In genomic region chr18:80171190-80171872, GRCh38 we compare ENCODE assay signal across 10 cellular contexts.
DNase-seq lines count a peak whose midpoint lies in the region; ATAC-seq and TF ChIP-seq lines count a peak whose summit lies in the region.
"Had no signal": no experiment of that assay in that cellular context is flagged by ENCODE, and none has a peak within 500 bp of the region (broad histone marks: within the 10 kb centered on the region; RNA-seq: fewer than 3 reads in every experiment).

No MANE protein-coding gene starts in this region.

- no peak overlapping the region for H3K27ac ChIP-seq in RWPE1

- peaks cover 33% of the 10 kb centered on the region for H3K4me1 Mint-ChIP-seq in brain

- CTCF ChIA-PET in RWPE1 (lab: Yijun Ruan, JAX): interaction anchor here (0.7 kb wide), 1 partner anchor 72 kb away, joined by 3 read pairs; no protein-coding TSS in a partner anchor

- peak overlapping the region in 3 of 5 experiments; percentile 8 to 63 (median 48) for H3K27ac Mint-ChIP-seq in brain
- H3K27ac Mint-ChIP-seq: activated naive CD4-positive, alpha-beta T cell treated with anti-CD3 and anti-CD28 coated beads, Interleukin-2, amount 50 U/mL, for 72 hours had no signal

- ATAC-seq in GM21737 (IDR thresholded peaks at IDR 0.05; ENCODE audit: unreplicated experiment): no peak

- peaks cover 35% of the 10 kb centered on the region for H3K36me3 Mint-ChIP-seq in brain
- H3K36me3 Mint-ChIP-seq: activated naive CD4-positive, alpha-beta T cell treated with anti-CD3 and anti-CD28 coated beads, Interleukin-2, amount 50 U/mL, for 72 hours; CD4-positive, CD25-positive, alpha-beta regulatory T cell had no signal

- peaks cover 0 to 7% (median 0%) of the 10 kb centered on the region in 5 experiments for H3K9me3 Mint-ChIP-seq in brain
- H3K9me3 Mint-ChIP-seq: activated naive CD4-positive, alpha-beta T cell treated with anti-CD3 and anti-CD28 coated beads, Interleukin-2, amount 50 U/mL, for 72 hours had no signal

- TF ChIP-seq CTCF in RWPE1 (conservative IDR thresholded peaks at IDR 0.05; ENCODE audit: low read depth) (peak; percentile 96), brain (conservative IDR thresholded peaks at IDR 0.05) (peak; percentile 71 to 87)

- peak; percentile 17 for DNase-seq in NCI-H345 (lab: John Stamatoyannopoulos, UW)
- no peak for DNase-seq in NCI-H345 treated with DMSO at 0.1 percent for 48 hours (lab: John Stamatoyannopoulos, UW; ENCODE audit: unreplicated experiment)
- peak; percentile 33 for DNase-seq in RWPE1 (ENCODE audit: low spot score)
- peak; percentile 32 for DNase-seq in kidney glomerular epithelial cell (lab: John Stamatoyannopoulos, UW)
- peak; percentile 22 for DNase-seq in stimulated activated CD8-positive, alpha-beta memory T cell treated with anti-CD3 and anti-CD28 coated beads, Interleukin-12 subunit alpha, Interleukin-12 subunit beta, amount 100 ng/mL, for 1 hour (ENCODE audit: low read depth)
- no peak for DNase-seq in NCI-H1436 treated with DMSO at 0.1 percent for 48 hours (lab: John Stamatoyannopoulos, UW)

- no peak overlapping the region for H3K4me3 Mint-ChIP-seq in brain
- H3K4me3 Mint-ChIP-seq: CD4-positive, CD25-positive, alpha-beta regulatory T cell had no signal

- POLR2A ChIA-PET in RWPE1 (lab: Yijun Ruan, JAX; ENCODE audit: low non-redundant PET): no interaction called here

- H3K27me3 Mint-ChIP-seq in brain: no peaks in the 10 kb centered on the region

Comparison
In these comparisons a context has a peak if more than half of its experiments do, and no peak if none do; other contexts are left out.
1. DNase-seq: peak in NCI-H345 (single experiment), RWPE1 (single experiment), kidney glomerular epithelial cell (single experiment) and stimulated activated CD8-positive, alpha-beta memory T cell treated with anti-CD3 and anti-CD28 coated beads, Interleukin-12 subunit alpha, Interleukin-12 subunit beta, amount 100 ng/mL, for 1 hour (single experiment); none in NCI-H345 treated with DMSO at 0.1 percent for 48 hours (single experiment) and NCI-H1436 treated with DMSO at 0.1 percent for 48 hours (single experiment).